ENCODE assay signal across 1 cellular context in genomic region chr2:232997749-232998665, GRCh38.
TF ChIP-seq lines count a peak whose summit lies in the region.

No MANE protein-coding gene starts in this region.

TF ChIP-seq in HepG2, 621 proteins besides CTCF, POLR2A, EP300 and RAD21:
- TF ChIP-seq FOXK2 (IDR thresholded peaks at IDR 0.05), result no peak
- TF ChIP-seq E2F5 (CRISPR knock-in tag; conservative IDR thresholded peaks at IDR 0.05), result no peak
- no peak for TF ChIP-seq FOXC1 (CRISPR knock-in tag; IDR thresholded peaks at IDR 0.05; ENCODE audit: borderline replicate concordance)
- TF ChIP-seq ZBTB33 (CRISPR knock-in tag; IDR thresholded peaks at IDR 0.05), result peak; percentile 90
- no peak for TF ChIP-seq HNRNPUL1 (IDR thresholded peaks at IDR 0.05; ENCODE audit: low read depth, low read length)
- TF ChIP-seq ZIK1 (CRISPR knock-in tag; IDR thresholded peaks at IDR 0.05; ENCODE audit: borderline replicate concordance, low read depth), result no peak
- TF ChIP-seq LBX2 (CRISPR knock-in tag; IDR thresholded peaks at IDR 0.05; ENCODE audit: borderline replicate concordance), result no peak
- peak; percentile 59 for TF ChIP-seq ZNF768 (CRISPR knock-in tag; IDR thresholded peaks at IDR 0.05)
- TF ChIP-seq NR2F1 (CRISPR knock-in tag; IDR thresholded peaks at IDR 0.05), result no peak
- 0 out of 2 replicates have a peak, but pooled peaks have one; percentile 8 for TF ChIP-seq POLR2G (IDR thresholded peaks at IDR 0.05; ENCODE audit: low read depth, low read length)
- TF ChIP-seq AGO2 (optimal IDR thresholded peaks at IDR 0.05; ENCODE audit: low read depth, low read length), result peak; percentile 50
- no peak for TF ChIP-seq ELF1 (CRISPR knock-in tag; IDR thresholded peaks at IDR 0.05)
- TF ChIP-seq ZBTB7A (CRISPR knock-in tag; IDR thresholded peaks at IDR 0.05), result no peak
- TF ChIP-seq REXO4 (CRISPR knock-in tag; IDR thresholded peaks at IDR 0.05; ENCODE audit: borderline replicate concordance), result no peak
- TF ChIP-seq FOXJ3 (CRISPR knock-in tag; IDR thresholded peaks at IDR 0.05; ENCODE audit: borderline replicate concordance), result no peak
